In genomic region chr20:63032861-63033634, GRCh38 we compare ENCODE assay signal across 10 cellular contexts. TPM values are rescaled to one million over a fixed set of nuclear protein-coding genes. Genes with fewer than 3 reads are reported as not detected.
DNase-seq lines count a peak whose midpoint lies in the region; ATAC-seq lines count a peak whose summit lies in the region.
"Had no signal": no experiment of that assay in that cellular context is flagged by ENCODE, and none has a peak within 500 bp of the region (broad histone marks: within the 10 kb centered on the region; RNA-seq: fewer than 3 reads in every experiment).

No MANE protein-coding gene starts in this region.

- peak overlapping the region; percentile 59 for H2AK5ac ChIP-seq in neuronal stem cell (ENCODE audit: low read depth, low read length)

- H3K4me1 ChIP-seq in neuronal stem cell (ENCODE audit: control insufficient read depth in 2 of 2, insufficient read depth in 1 of 2, low read depth in 1 of 2, low read length in 2 of 2), result peaks cover 28 to 29% of the 10 kb centered on the region in 2 donors
- H3K4me1 ChIP-seq: parathyroid adenoma had no signal

- H3K9me3 ChIP-seq in neuronal stem cell (replicated peaks in 1 of 2; ENCODE audit: control insufficient read depth in 2 of 2, insufficient read depth in 1 of 2, low read depth in 1 of 2, low read length in 2 of 2), result peaks cover 1 to 6% of the 10 kb centered on the region in 2 donors

- H3K4me3 Mint-ChIP-seq in activated CD4-positive, alpha-beta T cell treated with anti-CD3 and anti-CD28 coated beads for 36 hours, result no peak overlapping the region
- peak overlapping the region; percentile 54 for H3K4me3 Mint-ChIP-seq in activated CD8-positive, alpha-beta T cell treated with anti-CD3 and anti-CD28 coated beads, Interleukin-2, amount 10 ng/mL, durations not matched to agents 7 days and 5 days

- intact Hi-C loops in activated CD4-positive, alpha-beta T cell treated with anti-CD3 and anti-CD28 coated beads for 36 hours (cut with DNase I, micrococcal nuclease), result no loop called here

- CTCF ChIA-PET in activated CD4-positive, alpha-beta T cell treated with anti-CD3 and anti-CD28 coated beads for 36 hours (lab: Charles Lee), result no interaction called here
- CTCF ChIA-PET in activated CD8-positive, alpha-beta T cell treated with anti-CD3 and anti-CD28 coated beads, Interleukin-2, amount 10 ng/mL, durations not matched to agents 7 days and 5 days (lab: Charles Lee), result no interaction called here

- peak overlapping the region; percentile 75 for H2BK5ac ChIP-seq in neuronal stem cell (ENCODE audit: low read length)

- H3K27me3 Mint-ChIP-seq in activated CD4-positive, alpha-beta T cell treated with anti-CD3 and anti-CD28 coated beads for 36 hours, result peaks cover 17% of the 10 kb centered on the region
- peaks cover 21% of the 10 kb centered on the region for H3K27me3 Mint-ChIP-seq in activated CD8-positive, alpha-beta T cell treated with anti-CD3 and anti-CD28 coated beads, Interleukin-2, amount 10 ng/mL, durations not matched to agents 7 days and 5 days (ENCODE audit: low read depth)

- H2BK15ac ChIP-seq in neuronal stem cell (ENCODE audit: low read length), result peak overlapping the region; percentile 98

- peaks cover 15% of the 10 kb centered on the region for H3K4me1 Mint-ChIP-seq in activated CD4-positive, alpha-beta T cell treated with anti-CD3 and anti-CD28 coated beads for 36 hours
- peaks cover 14% of the 10 kb centered on the region for H3K4me1 Mint-ChIP-seq in activated CD8-positive, alpha-beta T cell treated with anti-CD3 and anti-CD28 coated beads, Interleukin-2, amount 10 ng/mL, durations not matched to agents 7 days and 5 days (ENCODE audit: low read depth)

- ATAC-seq in activated CD4-positive, alpha-beta T cell treated with anti-CD3 and anti-CD28 coated beads for 36 hours, result peak; percentile 27
- ATAC-seq in HG02678 (IDR thresholded peaks at IDR 0.05; ENCODE audit: unreplicated experiment), result peak; percentile 52
- ATAC-seq in activated CD8-positive, alpha-beta T cell treated with anti-CD3 and anti-CD28 coated beads, Interleukin-2, amount 10 ng/mL, durations not matched to agents 7 days and 5 days, result peak; percentile 37

- no peaks in the 10 kb centered on the region for H3K36me3 Mint-ChIP-seq in activated CD4-positive, alpha-beta T cell treated with anti-CD3 and anti-CD28 coated beads for 36 hours (ENCODE audit: low read depth)
- H3K36me3 Mint-ChIP-seq in activated CD8-positive, alpha-beta T cell treated with anti-CD3 and anti-CD28 coated beads, Interleukin-2, amount 10 ng/mL, durations not matched to agents 7 days and 5 days (ENCODE audit: low read depth), result no peaks in the 10 kb centered on the region

- H3K23ac ChIP-seq in neuronal stem cell (ENCODE audit: low read depth, low read length, poor library complexity), result no peak overlapping the region

- H3K27ac ChIP-seq in neuronal stem cell (replicated peaks; ENCODE audit: low read length), result no peak overlapping the region
- H3K27ac ChIP-seq: parathyroid adenoma had no signal

- peak overlapping the region; percentile 67 for H3K14ac ChIP-seq in neuronal stem cell (ENCODE audit: low read length)

- H2BK120ac ChIP-seq in neuronal stem cell (ENCODE audit: low read depth, low read length), result peak overlapping the region; percentile 64

- peak overlapping the region; percentile 34 for H3K9ac ChIP-seq in neuronal stem cell (ENCODE audit: low read depth, low read length, poor library complexity)
- H3K9ac ChIP-seq: parathyroid adenoma had no signal

- no peaks in the 10 kb centered on the region for H3K9me3 Mint-ChIP-seq in activated CD4-positive, alpha-beta T cell treated with anti-CD3 and anti-CD28 coated beads for 36 hours (ENCODE audit: low read depth)
- no peaks in the 10 kb centered on the region for H3K9me3 Mint-ChIP-seq in activated CD8-positive, alpha-beta T cell treated with anti-CD3 and anti-CD28 coated beads, Interleukin-2, amount 10 ng/mL, durations not matched to agents 7 days and 5 days (ENCODE audit: insufficient read depth)

- no peak overlapping the region for H4K91ac ChIP-seq in neuronal stem cell (ENCODE audit: low read depth, low read length, poor library complexity)

- no peak overlapping the region for H4K8ac ChIP-seq in neuronal stem cell (ENCODE audit: low read depth, low read length)

- peak overlapping the region; percentile 92 for H2BK12ac ChIP-seq in neuronal stem cell (ENCODE audit: low read length)

- H3K4me2 ChIP-seq in neuronal stem cell (ENCODE audit: insufficient read depth, low read length, poor library complexity, severe bottlenecking), result peak overlapping the region; percentile 43

- H3K79me1 ChIP-seq in neuronal stem cell (ENCODE audit: low read depth, low read length), result no peaks in the 10 kb centered on the region

- no peak overlapping the region for H3K27ac Mint-ChIP-seq in activated CD4-positive, alpha-beta T cell treated with anti-CD3 and anti-CD28 coated beads for 36 hours
- H3K27ac Mint-ChIP-seq in activated CD8-positive, alpha-beta T cell treated with anti-CD3 and anti-CD28 coated beads, Interleukin-2, amount 10 ng/mL, durations not matched to agents 7 days and 5 days, result no peak overlapping the region

- POLR2A ChIA-PET in activated CD4-positive, alpha-beta T cell treated with anti-CD3 and anti-CD28 coated beads for 36 hours (lab: Charles Lee), result no interaction called here
- POLR2A ChIA-PET in activated CD8-positive, alpha-beta T cell treated with anti-CD3 and anti-CD28 coated beads, Interleukin-2, amount 10 ng/mL, durations not matched to agents 7 days and 5 days (lab: Charles Lee), result no interaction called here

- H3K27me3 ChIP-seq in neuronal stem cell (ENCODE audit: control insufficient read depth in 3 of 3, insufficient read depth in 3 of 3, low read depth in 1 of 3, low read length in 3 of 3), result peaks cover 0 to 12% (median 0%) of the 10 kb centered on the region in 3 experiments

- H3K4me3 ChIP-seq in neuronal stem cell (ENCODE audit: low read length in 2 of 2), result peak overlapping the region in 1 of 2 donors; percentile 15

- H3K36me3 ChIP-seq in neuronal stem cell (replicated peaks in 1 of 2; ENCODE audit: control insufficient read depth in 2 of 2, insufficient read depth in 2 of 2, low read length in 2 of 2), result no peaks in the 10 kb centered on the region

- no CpG with 5 or more reads among the region's 32 CpGs for WGBS in neuronal stem cell (ENCODE audit: extremely low coverage in 2 of 2, insufficient read length in 2 of 2, insufficient replicate concordance in 1 of 2), 2 donors

- peak; percentile 37 for DNase-seq in activated CD4-positive, alpha-beta T cell treated with anti-CD3 and anti-CD28 coated beads for 36 hours
- DNase-seq in activated CD4-positive, alpha-beta T cell treated with anti-CD3 and anti-CD28 coated beads, Interleukin-2, amount 50 U/mL, for 1 hour, result no peak
- no peak for DNase-seq in activated CD8-positive, alpha-beta T cell treated with anti-CD3 and anti-CD28 coated beads, Interleukin-2, amount 10 ng/mL, durations not matched to agents 7 days and 5 days
- DNase-seq in neuronal stem cell (ENCODE audit: low spot score), result no peak
- no peak for DNase-seq in anterior cingulate cortex (lab: John Stamatoyannopoulos, UW)
- no peak for DNase-seq in AG20443 (ENCODE audit: low spot score)
- DNase-seq in stimulated activated CD8-positive, alpha-beta memory T cell treated with anti-CD3 and anti-CD28 coated beads, Interleukin-4, amount 100 ng/mL, for 48 hours, result no peak
- DNase-seq: AML-193 had no signal

- peak overlapping the region; percentile 95 for H3K18ac ChIP-seq in neuronal stem cell (ENCODE audit: low read length)

- peak overlapping the region; percentile 88 for H2AFZ ChIP-seq in neuronal stem cell (ENCODE audit: low read length)
- H2AFZ ChIP-seq: parathyroid adenoma had no signal

- H3K4ac ChIP-seq in neuronal stem cell (ENCODE audit: low read length), result no peak overlapping the region

RNA-seq across cellular contexts. Expression of gene BHLHE23, which starts 26.3 kb away (rescaled TPM):
- not detected for total RNA-seq in activated CD4-positive, alpha-beta T cell treated with anti-CD3 and anti-CD28 coated beads for 36 hours
- not detected for total RNA-seq in activated CD8-positive, alpha-beta T cell treated with anti-CD3 and anti-CD28 coated beads, Interleukin-2, amount 10 ng/mL, durations not matched to agents 7 days and 5 days
- not detected for polyA plus RNA-seq in neuronal stem cell (2013, experiment 1 of 2)
- polyA plus RNA-seq in neuronal stem cell (2013, experiment 2 of 2), result not detected
